Comparison of ENCODE assay signal across 8 cellular contexts in the genomic region with DNA sequence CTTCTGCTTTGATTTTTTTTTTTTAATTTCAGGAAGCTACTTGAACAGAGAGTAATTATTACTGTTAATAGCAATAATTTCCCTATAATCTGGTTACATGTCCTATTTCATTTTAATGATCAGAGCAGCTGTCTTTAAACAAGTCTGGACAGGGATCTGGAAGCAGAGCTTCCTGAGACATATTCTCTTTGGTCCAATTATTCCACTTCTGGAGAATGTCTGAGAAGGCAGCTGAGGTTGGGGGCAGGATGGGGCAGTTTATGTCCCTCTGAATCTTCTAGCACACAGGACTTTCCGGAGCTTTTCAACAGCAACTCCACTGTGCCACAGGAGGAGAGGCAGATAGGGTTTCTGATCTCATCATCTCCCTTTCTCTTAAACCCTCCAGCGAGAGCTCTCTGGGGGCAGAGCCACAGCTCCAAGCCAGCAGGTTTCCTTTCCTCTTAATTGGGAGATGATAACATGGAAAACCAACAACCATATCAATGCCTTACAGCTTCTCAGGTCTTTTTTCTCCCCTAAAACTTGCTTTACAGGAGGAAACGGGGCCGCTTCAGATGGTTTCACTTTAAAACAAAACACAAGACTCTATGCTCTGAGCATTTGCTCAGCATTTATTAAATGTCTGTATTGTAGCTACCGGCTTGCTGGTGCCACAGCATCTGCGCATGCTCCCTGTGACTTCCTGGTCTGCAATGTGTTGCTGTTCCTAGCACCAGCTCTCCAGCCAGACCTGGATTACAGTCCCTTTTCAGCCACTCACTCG.
DNase-seq lines count a peak whose midpoint lies in the region; ATAC-seq and TF ChIP-seq lines count a peak whose summit lies in the region.

No MANE protein-coding gene starts in this region.

- peak overlapping the region; percentile 29 for H3K4me3 ChIP-seq in AG04449 (ENCODE audit: low read depth, low read length)
- H3K4me3 ChIP-seq in choroid plexus epithelial cell (ENCODE audit: low read depth, low read length), result peak overlapping the region; percentile 44

- CTCF ChIA-PET in AG04449 (lab: Yijun Ruan, JAX), result interaction anchor here (0.6 to 1.4 kb wide), 5 partner anchors 24 to 940 kb away, joined by 3 to 5 read pairs (median 3); no protein-coding TSS in a partner anchor

- H3K4me1 Mint-ChIP-seq in memory B cell, result peaks cover 4% of the 10 kb centered on the region
- H3K4me1 Mint-ChIP-seq in stimulated activated naive CD8-positive, alpha-beta T cell treated with anti-CD3 and anti-CD28 coated beads, Interleukin-15, Interleukin-2, amounts not matched to agents 100 ng/mL and 50 ng/mL, for 24 hours (ENCODE audit: low read depth), result peaks cover 8% of the 10 kb centered on the region

- H3K27ac Mint-ChIP-seq in memory B cell, result no peak overlapping the region
- peak overlapping the region; percentile 54 for H3K27ac Mint-ChIP-seq in stimulated activated naive CD8-positive, alpha-beta T cell treated with anti-CD3 and anti-CD28 coated beads, Interleukin-15, Interleukin-2, amounts not matched to agents 100 ng/mL and 50 ng/mL, for 24 hours

- POLR2A ChIA-PET in AG04449 (lab: Yijun Ruan, JAX), result no interaction called here

- H3K27me3 Mint-ChIP-seq in memory B cell, result peaks cover 9% of the 10 kb centered on the region
- no peaks in the 10 kb centered on the region for H3K27me3 Mint-ChIP-seq in stimulated activated naive CD8-positive, alpha-beta T cell treated with anti-CD3 and anti-CD28 coated beads, Interleukin-15, Interleukin-2, amounts not matched to agents 100 ng/mL and 50 ng/mL, for 24 hours

- peak overlapping the region; percentile 66 for H3K4me3 Mint-ChIP-seq in memory B cell
- peak overlapping the region; percentile 43 for H3K4me3 Mint-ChIP-seq in stimulated activated naive CD8-positive, alpha-beta T cell treated with anti-CD3 and anti-CD28 coated beads, Interleukin-15, Interleukin-2, amounts not matched to agents 100 ng/mL and 50 ng/mL, for 24 hours

- H3K9me3 Mint-ChIP-seq in memory B cell, result no peaks in the 10 kb centered on the region
- H3K9me3 Mint-ChIP-seq in stimulated activated naive CD8-positive, alpha-beta T cell treated with anti-CD3 and anti-CD28 coated beads, Interleukin-15, Interleukin-2, amounts not matched to agents 100 ng/mL and 50 ng/mL, for 24 hours, result peaks cover 6% of the 10 kb centered on the region

- H3K36me3 Mint-ChIP-seq in memory B cell, result no peaks in the 10 kb centered on the region
- no peaks in the 10 kb centered on the region for H3K36me3 Mint-ChIP-seq in stimulated activated naive CD8-positive, alpha-beta T cell treated with anti-CD3 and anti-CD28 coated beads, Interleukin-15, Interleukin-2, amounts not matched to agents 100 ng/mL and 50 ng/mL, for 24 hours (ENCODE audit: low read depth)

- peak; percentile 43 for ATAC-seq in memory B cell (ENCODE audit: low read depth)
- no peak for ATAC-seq in HG03520 (IDR thresholded peaks at IDR 0.05; ENCODE audit: unreplicated experiment)

- peak; percentile 19 for DNase-seq in AG04449 (ENCODE audit: low read depth, low spot score)
- peak; percentile 14 for DNase-seq in GM19240 (ENCODE audit: insufficient read length, low spot score)
- peak; percentile 79 for DNase-seq in OCI-M1 (lab: John Stamatoyannopoulos, UW)
- DNase-seq in choroid plexus epithelial cell (ENCODE audit: low read depth), result peak; percentile 89
- DNase-seq in memory B cell (ENCODE audit: low spot score in 2 of 2), result peak in 1 of 2 donors; percentile 4
- DNase-seq in NCI-H1930 (lab: John Stamatoyannopoulos, UW), result no peak

- no peak for TF ChIP-seq CTCF in AG04449 (IDR thresholded peaks at IDR 0.05; ENCODE audit: insufficient read depth, low read length, missing control alignments)
- TF ChIP-seq CTCF in choroid plexus epithelial cell (conservative IDR thresholded peaks at IDR 0.05; ENCODE audit: low read depth, low read length), result no peak

Comparison
In these comparisons a context has a peak if more than half of its experiments do, and no peak if none do; other contexts are left out.
1. DNase-seq: peak in AG04449 (single experiment), GM19240 (single experiment), OCI-M1 (single experiment) and choroid plexus epithelial cell (single experiment); none in NCI-H1930 (0 of 2).